ENCODE assay signal across 24 cellular contexts in the genomic region with DNA sequence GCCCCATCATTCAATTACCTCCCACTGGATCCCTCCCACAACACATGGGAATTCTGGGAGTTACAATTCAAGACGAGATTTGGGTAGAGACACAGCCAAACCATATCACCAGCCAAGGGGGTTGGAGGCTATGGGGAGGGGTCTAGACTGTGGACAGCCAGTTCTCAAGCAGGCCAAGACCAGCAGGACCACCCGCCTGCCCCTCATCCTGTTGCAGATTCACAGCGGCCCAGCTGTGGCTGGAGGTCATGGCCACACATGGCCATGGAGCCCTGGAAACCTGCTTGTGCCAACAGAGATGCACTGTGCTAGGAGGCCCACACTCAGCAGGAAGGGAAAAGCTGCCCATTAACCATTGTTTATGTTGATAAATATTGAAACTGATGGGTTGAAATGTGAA.
DNase-seq lines count a peak whose midpoint lies in the region; ATAC-seq, FAIRE-seq and TF ChIP-seq lines count a peak whose summit lies in the region.
"Had no signal": no experiment of that assay in that cellular context is flagged by ENCODE, and none has a peak within 500 bp of the region (broad histone marks: within the 10 kb centered on the region; RNA-seq: fewer than 3 reads in every experiment).

No MANE protein-coding gene starts in this region.

- H3K27ac Mint-ChIP-seq in natural killer cell treated with Interleukin-12 subunit alpha and Interleukin-12 subunit beta and Interleukin-15 and Interleukin-18, amount 100 ng/mL, for 72 hours = no peak overlapping the region
- no peak overlapping the region for H3K27ac Mint-ChIP-seq in activated CD4-positive, alpha-beta T cell treated with anti-CD3 and anti-CD28 coated beads, Interleukin-2, amount 10 ng/mL, durations not matched to agents 7 days and 5 days
- H3K27ac Mint-ChIP-seq: CD4-positive, alpha-beta T cell; GM23338 had no signal

- TF ChIP-seq EP300 in upper lobe of left lung (IDR thresholded peaks at IDR 0.05) = no peak

- H3K36me3 ChIP-seq in H7 (replicated peaks; ENCODE audit: control insufficient read depth, insufficient read depth, low read length) = no peaks in the 10 kb centered on the region
- H3K36me3 ChIP-seq in colonic mucosa = no peaks in the 10 kb centered on the region
- no peaks in the 10 kb centered on the region for H3K36me3 ChIP-seq in upper lobe of left lung
- H3K36me3 ChIP-seq: BLaER1 had no signal

- no peak overlapping the region for H3K27ac ChIP-seq in colonic mucosa
- peak overlapping the region in 3 of 4 donors; percentile 24 to 57 (median 46) for H3K27ac ChIP-seq in upper lobe of left lung
- H3K27ac ChIP-seq: BLaER1, PC-9 had no signal

- no peak for ATAC-seq in omental fat pad (ENCODE audit: low FRiP score)
- no peak for ATAC-seq in upper lobe of left lung (ENCODE audit: low FRiP score in 2 of 2)
- ATAC-seq in natural killer cell treated with Interleukin-12 subunit alpha and Interleukin-12 subunit beta and Interleukin-15 and Interleukin-18, amount 100 ng/mL, for 72 hours = no peak
- ATAC-seq: GM12878 had no signal

- POLR2A ChIA-PET in activated CD4-positive, alpha-beta T cell treated with anti-CD3 and anti-CD28 coated beads, Interleukin-2, amount 10 ng/mL, durations not matched to agents 7 days and 5 days (lab: Charles Lee) = no interaction called here

- no peak overlapping the region for H3K9ac ChIP-seq in colonic mucosa (ENCODE audit: low read depth in 2 of 2, low read length in 2 of 2)
- H3K9ac ChIP-seq: BLaER1 had no signal

- CTCF ChIA-PET in activated CD4-positive, alpha-beta T cell treated with anti-CD3 and anti-CD28 coated beads, Interleukin-2, amount 10 ng/mL, durations not matched to agents 7 days and 5 days (lab: Charles Lee) = no interaction called here

- TF ChIP-seq POLR2A in upper lobe of left lung (IDR thresholded peaks at IDR 0.05) = no peak

- H3K9me3 ChIP-seq in colonic mucosa = no peaks in the 10 kb centered on the region
- H3K9me3 ChIP-seq in upper lobe of left lung = no peaks in the 10 kb centered on the region
- H3K9me3 ChIP-seq: BLaER1 had no signal

- peaks cover 0 to 3% of the 10 kb centered on the region in 2 donors for H3K27me3 Mint-ChIP-seq in natural killer cell treated with Interleukin-12 subunit alpha and Interleukin-12 subunit beta and Interleukin-15 and Interleukin-18, amount 100 ng/mL, for 72 hours
- H3K27me3 Mint-ChIP-seq in activated CD4-positive, alpha-beta T cell treated with anti-CD3 and anti-CD28 coated beads, Interleukin-2, amount 10 ng/mL, durations not matched to agents 7 days and 5 days = no peaks in the 10 kb centered on the region

- intact Hi-C loops in colonic mucosa (cut with DNase I) = no loop called here

- H3K27me3 ChIP-seq in H7 (ENCODE audit: control insufficient read depth, insufficient read depth, low read length) = no peaks in the 10 kb centered on the region
- no peaks in the 10 kb centered on the region for H3K27me3 ChIP-seq in colonic mucosa
- no peaks in the 10 kb centered on the region for H3K27me3 ChIP-seq in upper lobe of left lung
- H3K27me3 ChIP-seq: BLaER1 had no signal

- WGBS in upper lobe of left lung, 2 donors = 73 to 80% methylated on average over 1 to 3 of the region's 3 CpGs

- TF ChIP-seq CTCF in colonic mucosa (IDR thresholded peaks at IDR 0.05) (no peak), omental fat pad (IDR thresholded peaks at IDR 0.05) (no peak), upper lobe of left lung (IDR thresholded peaks at IDR 0.05) (no peak)

- DNase-seq in H7 (peak; percentile 12), colonic mucosa (peak; percentile 5), omental fat pad (ENCODE audit: low spot score) (peak; percentile 5), upper lobe of left lung (no peak), HTR-8/SVneo (ENCODE audit: insufficient read length, low spot score) (no peak)
- no peak for DNase-seq in natural killer cell treated with Interleukin-12 subunit alpha and Interleukin-12 subunit beta and Interleukin-15 and Interleukin-18, amount 100 ng/mL, for 72 hours (ENCODE audit: low spot score)
- no peak for DNase-seq in activated CD4-positive, alpha-beta T cell treated with anti-CD3 and anti-CD28 coated beads, Interleukin-2, amount 10 ng/mL, durations not matched to agents 7 days and 5 days
- no peak for DNase-seq in activated CD8-positive, alpha-beta memory T cell treated with anti-CD3 and anti-CD28 coated beads, Interleukin-2, amount 50 U/mL, for 4 hours
- DNase-seq: CD4-positive, alpha-beta T cell; DMS53; HCEC 1CT; NCI-H1092; NCI-H1417 treated with DMSO at 0.1 percent for 48 hours; NCI-H1694 treated with DMSO at 0.1 percent for 48 hours; NCI-H2081; NCI-H2227 treated with DMSO at 0.1 percent for 48 hours; NCI-H526 treated with DMSO at 0.1 percent for 48 hours; PC-9; RPMI8226 had no signal

- no peaks in the 10 kb centered on the region for H3K9me3 Mint-ChIP-seq in natural killer cell treated with Interleukin-12 subunit alpha and Interleukin-12 subunit beta and Interleukin-15 and Interleukin-18, amount 100 ng/mL, for 72 hours
- no peaks in the 10 kb centered on the region for H3K9me3 Mint-ChIP-seq in activated CD4-positive, alpha-beta T cell treated with anti-CD3 and anti-CD28 coated beads, Interleukin-2, amount 10 ng/mL, durations not matched to agents 7 days and 5 days
- H3K9me3 Mint-ChIP-seq: CD4-positive, alpha-beta T cell; GM23338 had no signal

- peaks cover 0 to 3% of the 10 kb centered on the region in 2 donors for H3K4me1 Mint-ChIP-seq in natural killer cell treated with Interleukin-12 subunit alpha and Interleukin-12 subunit beta and Interleukin-15 and Interleukin-18, amount 100 ng/mL, for 72 hours (ENCODE audit: low read depth in 2 of 2)
- H3K4me1 Mint-ChIP-seq in activated CD4-positive, alpha-beta T cell treated with anti-CD3 and anti-CD28 coated beads, Interleukin-2, amount 10 ng/mL, durations not matched to agents 7 days and 5 days = no peaks in the 10 kb centered on the region
- H3K4me1 Mint-ChIP-seq: GM23338 had no signal

- H3K4me1 ChIP-seq in colonic mucosa = no peaks in the 10 kb centered on the region
- peaks cover 7 to 21% (median 19%) of the 10 kb centered on the region in 4 donors for H3K4me1 ChIP-seq in upper lobe of left lung

- H3K4me3 Mint-ChIP-seq in natural killer cell treated with Interleukin-12 subunit alpha and Interleukin-12 subunit beta and Interleukin-15 and Interleukin-18, amount 100 ng/mL, for 72 hours = no peak overlapping the region
- H3K4me3 Mint-ChIP-seq in activated CD4-positive, alpha-beta T cell treated with anti-CD3 and anti-CD28 coated beads, Interleukin-2, amount 10 ng/mL, durations not matched to agents 7 days and 5 days = no peak overlapping the region
- H3K4me3 Mint-ChIP-seq: CD4-positive, alpha-beta T cell; GM23338 had no signal

- H3K36me3 Mint-ChIP-seq in natural killer cell treated with Interleukin-12 subunit alpha and Interleukin-12 subunit beta and Interleukin-15 and Interleukin-18, amount 100 ng/mL, for 72 hours = no peaks in the 10 kb centered on the region
- no peaks in the 10 kb centered on the region for H3K36me3 Mint-ChIP-seq in activated CD4-positive, alpha-beta T cell treated with anti-CD3 and anti-CD28 coated beads, Interleukin-2, amount 10 ng/mL, durations not matched to agents 7 days and 5 days (ENCODE audit: low read depth)

- FAIRE-seq in HTR-8/SVneo (lab: Jason Lieb, UNC) = no peak
- FAIRE-seq: A204.1, G401.6, GM12878 had no signal

- H3K4me3 ChIP-seq in H7 (ENCODE audit: insufficient read depth, low read depth, low read length) (no peak overlapping the region), colonic mucosa (no peak overlapping the region), upper lobe of left lung (no peak overlapping the region)
- H3K4me3 ChIP-seq: BLaER1, GM12878, GM23338, PC-9 had no signal

Comparison
In these comparisons a context has a peak if more than half of its experiments do, and no peak if none do; other contexts are left out.
1. DNase-seq: peak in H7 (single experiment), colonic mucosa (single experiment) and omental fat pad (single experiment); none in upper lobe of left lung (0 of 2), natural killer cell treated with Interleukin-12 subunit alpha and Interleukin-12 subunit beta and Interleukin-15 and Interleukin-18, amount 100 ng/mL, for 72 hours (single experiment), HTR-8/SVneo (single experiment), activated CD4-positive, alpha-beta T cell treated with anti-CD3 and anti-CD28 coated beads, Interleukin-2, amount 10 ng/mL, durations not matched to agents 7 days and 5 days (single experiment) and activated CD8-positive, alpha-beta memory T cell treated with anti-CD3 and anti-CD28 coated beads, Interleukin-2, amount 50 U/mL, for 4 hours (single experiment).